Comparison of ENCODE assay signal across 16 cellular contexts in genomic region chr6:39839445-39839844, GRCh38. TPM values are rescaled to one million over a fixed set of nuclear protein-coding genes. Genes with fewer than 3 reads are reported as not detected.
DNase-seq lines count a peak whose midpoint lies in the region; ATAC-seq and TF ChIP-seq lines count a peak whose summit lies in the region.
"Had no signal": no experiment of that assay in that cellular context is flagged by ENCODE, and none has a peak within 500 bp of the region (broad histone marks: within the 10 kb centered on the region; RNA-seq: fewer than 3 reads in every experiment).

No MANE protein-coding gene starts in this region.

- H3K36me3 Mint-ChIP-seq in HFFc6 (ENCODE audit: low read depth): no peaks in the 10 kb centered on the region

- H3K27ac ChIP-seq in VCaP: peak overlapping the region; percentile 55; the same call in 1 of the 2 replicates
- H3K27ac ChIP-seq in dorsolateral prefrontal cortex: peak overlapping the region in 53 of 59 donors; percentile 3 to 100 (median 72)
- H3K27ac ChIP-seq: HL-60 had no signal

- no peaks in the 10 kb centered on the region; the same call in 1 of the 2 replicates for H3K9me3 Mint-ChIP-seq in HFFc6
- H3K9me3 Mint-ChIP-seq: CD4-positive, alpha-beta T cell had no signal

- peak overlapping the region; percentile 10; the same call in 1 of the 2 replicates for H3K4me3 Mint-ChIP-seq in HFFc6
- H3K4me3 Mint-ChIP-seq: B cell; CD4-positive, alpha-beta T cell had no signal

- TF ChIP-seq CTCF in HFFc6 (IDR thresholded peaks at IDR 0.05) (no peak), VCaP (conservative IDR thresholded peaks at IDR 0.05) (no peak), dorsolateral prefrontal cortex (IDR thresholded peaks at IDR 0.05 in 54 of 56, conservative IDR thresholded peaks at IDR 0.05 in 2 of 56; ENCODE audit: low read depth in 1 of 56, partially characterized antibody in 56 of 56) (no peak), omental fat pad (IDR thresholded peaks at IDR 0.05) (no peak)

- ATAC-seq in GM21737 (IDR thresholded peaks at IDR 0.05; ENCODE audit: unreplicated experiment) (no peak), omental fat pad (ENCODE audit: low FRiP score) (no peak), HG03025 (IDR thresholded peaks at IDR 0.05; ENCODE audit: low FRiP score, unreplicated experiment) (no peak)

- peaks cover 4% of the 10 kb centered on the region; the same call in 1 of the 2 replicates for H3K27me3 Mint-ChIP-seq in HFFc6 (ENCODE audit: insufficient read depth)

- H3K4me3 ChIP-seq in dorsolateral prefrontal cortex: no peak overlapping the region

- H3K27me3 ChIP-seq in dorsolateral prefrontal cortex: no peaks in the 10 kb centered on the region

- H3K4me1 Mint-ChIP-seq in HFFc6 (ENCODE audit: low read depth): peaks cover 51% of the 10 kb centered on the region
- H3K4me1 Mint-ChIP-seq: B cell had no signal

- no peak overlapping the region for H3K27ac Mint-ChIP-seq in HFFc6
- H3K27ac Mint-ChIP-seq: B cell; CD4-positive, alpha-beta T cell had no signal

- DNase-seq in HFFc6 (no peak), dorsolateral prefrontal cortex (no peak), pons (ENCODE audit: low spot score) (peak; percentile 60), omental fat pad (ENCODE audit: low spot score) (no peak), NCI-H510A (lab: John Stamatoyannopoulos, UW) (no peak)
- DNase-seq: CD4-positive, alpha-beta T cell; DMS53; H7; NCI-H187; NCI-H774; SHP77 treated with DMSO at 0.1 percent for 48 hours had no signal

- intact Hi-C loops in dorsolateral prefrontal cortex (cut with DNase I): no loop called here

RNA-seq across cellular contexts. Expression of gene DAAM2, which starts 47.3 kb away (rescaled TPM):
- 1 to 10 TPM; 2.2 to 9.0 (median 8.0) TPM for total RNA-seq in HFFc6 (2021; fragmentation: NEBNext Ultra II Directional; extraction: Animal tissue kit (Norgen Biotek cat#: 25700))
- total RNA-seq in dorsolateral prefrontal cortex (100 to 1,000 TPM in 95 of 120 experiments, 10 to 100 TPM in 25; 43.8 to 450 (median 152) TPM), omental fat pad (100 to 1,000 TPM in 1 of 4 donors, 10 to 100 TPM in 3; 36.5 to 154 (median 54.1) TPM)
- total RNA-seq: B cell; CD4-positive, alpha-beta T cell had no signal
